In the genomic region with DNA sequence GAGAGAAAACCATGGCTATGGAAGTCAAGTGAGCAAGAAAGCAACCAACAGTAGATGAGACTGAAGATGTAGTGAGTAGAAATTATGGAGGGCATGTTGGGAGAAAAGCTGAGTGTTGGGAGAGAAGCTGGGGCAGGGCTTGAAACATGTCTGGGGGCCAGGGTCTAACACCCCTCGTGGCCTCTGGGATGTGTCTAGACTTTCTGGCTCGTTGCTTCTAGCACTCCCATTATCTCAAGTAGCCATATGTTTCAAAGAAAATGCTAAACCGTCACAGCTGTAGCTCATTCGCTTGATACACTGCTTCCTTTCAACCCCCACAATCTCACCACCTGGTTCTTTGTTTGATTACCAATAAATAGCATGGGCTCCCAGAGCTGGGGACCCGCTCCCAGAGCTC, we compare ENCODE assay signal across 25 cellular contexts.
DNase-seq lines count a peak whose midpoint lies in the region; ATAC-seq, FAIRE-seq and TF ChIP-seq lines count a peak whose summit lies in the region.
"Had no signal": no experiment of that assay in that cellular context is flagged by ENCODE, and none has a peak within 500 bp of the region (broad histone marks: within the 10 kb centered on the region; RNA-seq: fewer than 3 reads in every experiment).

No MANE protein-coding gene starts in this region.

- CTCF ChIA-PET in K562 (lab: Yijun Ruan, JAX; ENCODE audit: low intra/inter-chr PET ratio) = no interaction called here

- no peaks in the 10 kb centered on the region for H3K9me3 Mint-ChIP-seq in endothelial cell (ENCODE audit: unreplicated experiment)

- peaks cover 6% of the 10 kb centered on the region for H3K4me1 Mint-ChIP-seq in endothelial cell (ENCODE audit: unreplicated experiment)
- H3K4me1 Mint-ChIP-seq: CD4-positive, CD25-positive, alpha-beta regulatory T cell; IgD-negative memory B cell; T-cell had no signal

- in situ Hi-C loops in K562 (cut with MboI) = no loop called here

- no peak overlapping the region for H3K27ac Mint-ChIP-seq in endothelial cell (ENCODE audit: unreplicated experiment)
- H3K27ac Mint-ChIP-seq: CD4-positive, CD25-positive, alpha-beta regulatory T cell; T-cell had no signal

- H3K27me3 ChIP-seq in K562 (ENCODE audit: control insufficient read depth in 2 of 2, insufficient read depth in 2 of 2, low read length in 2 of 2) = no peaks in the 10 kb centered on the region

- no peak for TF ChIP-seq CTCF in K562 (IDR thresholded peaks at IDR 0.05 in 2 of 3, conservative IDR thresholded peaks at IDR 0.05 in 1 of 3; ENCODE audit: insufficient read depth in 2 of 3, low read depth in 1 of 3, low read length in 3 of 3)
- TF ChIP-seq CTCF in endothelial cell (IDR thresholded peaks at IDR 0.05; ENCODE audit: unreplicated experiment) = no peak

- intact Hi-C loops in K562 (cut with micrococcal nuclease) = no loop called here

- peak overlapping the region; percentile 26 for H3K4me3 ChIP-seq in K562

- H2AFZ ChIP-seq in K562 (ENCODE audit: low read depth, low read length) = peak overlapping the region; percentile 58

- POLR2A ChIA-PET in K562 (lab: Yijun Ruan, JAX) = interaction anchor here (0.7 kb wide), 1 partner anchor 198 kb away, joined by 3 read pairs; no protein-coding TSS in a partner anchor

- H3K27me3 Mint-ChIP-seq in endothelial cell (ENCODE audit: unreplicated experiment) = no peaks in the 10 kb centered on the region
- H3K27me3 Mint-ChIP-seq: CD4-positive, CD25-positive, alpha-beta regulatory T cell; IgD-negative memory B cell; T-cell had no signal

- H3K9me1 ChIP-seq in K562 (ENCODE audit: control insufficient read depth, insufficient read depth, low read length) = no peaks in the 10 kb centered on the region

- FAIRE-seq in K562 (lab: Jason Lieb, UNC) = peak; percentile 73
- FAIRE-seq: GM18507 had no signal

- H4K20me1 ChIP-seq in K562 (replicated peaks; ENCODE audit: control insufficient read depth, insufficient read depth, low read length) = no peaks in the 10 kb centered on the region

- TSS peak; percentile 19 for BruUV-seq in K562 (replicated peaks; lab: Mats Ljungman, UMichigan)

- peaks cover 7 to 8% of the 10 kb centered on the region in 2 experiments; a peak in 3 of 5 replicates for H3K4me1 ChIP-seq in K562 (replicated peaks in 1 of 2; ENCODE audit: control insufficient read depth in 2 of 2, insufficient read depth in 2 of 2, low read length in 2 of 2)

- H3K79me2 ChIP-seq in K562 (ENCODE audit: control insufficient read depth, insufficient read depth, low read length) = peaks cover 66% of the 10 kb centered on the region

- no peak overlapping the region for H3K4me3 Mint-ChIP-seq in endothelial cell (ENCODE audit: unreplicated experiment)
- H3K4me3 Mint-ChIP-seq: CD4-positive, CD25-positive, alpha-beta regulatory T cell; IgD-negative memory B cell; T-cell had no signal

- H3K9me3 ChIP-seq in K562 (replicated peaks; ENCODE audit: control insufficient read depth, insufficient read depth, low read depth, low read length) = no peaks in the 10 kb centered on the region

- H3K9ac ChIP-seq in K562 (ENCODE audit: insufficient read depth in 1 of 2, low read depth in 2 of 2, low read length in 2 of 2) = peak overlapping the region; percentile 56 to 60; a peak in 3 of 4 replicates

- 0% methylated on average over 5 of the region's 5 CpGs for WGBS in K562 (ENCODE audit: insufficient coverage, low coverage, missing lambda C conversion rate)

- ATAC-seq in K562 = peak; percentile 34
- ATAC-seq: HCT116, Panc1, T-cell had no signal

- DNase-seq in NCI-H2171 treated with DMSO at 0.1 percent for 48 hours (lab: John Stamatoyannopoulos, UW) = peak; percentile 48
- DNase-seq in NCI-H2171 (lab: John Stamatoyannopoulos, UW) = no peak
- peak; percentile 70 to 87 for DNase-seq in NCI-H524 (lab: John Stamatoyannopoulos, UW)
- DNase-seq in K562 (ENCODE audit: extremely low read depth in 1 of 4, low spot score in 3 of 4) = peak in 2 of 4 experiments; percentile 11 to 68
- DNase-seq in activated CD4-positive, alpha-beta T cell treated with anti-CD3 and anti-CD28 coated beads for 1 hour = no peak
- DNase-seq in endothelial cell (ENCODE audit: low spot score) = no peak
- no peak for DNase-seq in HUDEP-2 (lab: John Stamatoyannopoulos, UW; ENCODE audit: unreplicated experiment in 76 of 76)
- DNase-seq: CD4-positive, CD25-positive, alpha-beta regulatory T cell; DMS53; GOT3; Karpas-422; NCI-H1092; NCI-H1417 treated with DMSO at 0.1 percent for 48 hours; NCI-H187 treated with DMSO at 0.1 percent for 48 hours; NCI-H2107; NCI-H226; NCI-H510A; NCI-H774; SHP77; T-cell had no signal

- peak; percentile 49; the same call in 1 of the 2 replicates for TF ChIP-seq EP300 in K562 (IDR thresholded peaks at IDR 0.05; ENCODE audit: low read length)

- TF ChIP-seq RAD21 in K562 (CRISPR knock-in tag; conservative IDR thresholded peaks at IDR 0.05 in 1 of 2, IDR thresholded peaks at IDR 0.05 in 1 of 2) = no peak

- no peaks in the 10 kb centered on the region for H3K36me3 Mint-ChIP-seq in endothelial cell (ENCODE audit: low read depth, unreplicated experiment)
- H3K36me3 Mint-ChIP-seq: CD4-positive, CD25-positive, alpha-beta regulatory T cell; IgD-negative memory B cell; T-cell had no signal

- peak overlapping the region; percentile 74 for H3K4me2 ChIP-seq in K562 (ENCODE audit: insufficient read depth, low read length)

- peak overlapping the region; percentile 83 for H3K27ac ChIP-seq in K562 (ENCODE audit: extremely low read depth, low read depth, low read length)
- H3K27ac ChIP-seq: RWPE1 had no signal

- H3K36me3 ChIP-seq in K562 (ENCODE audit: control insufficient read depth, insufficient read depth, low read length) = no peaks in the 10 kb centered on the region

- no peak for TF ChIP-seq POLR2A in K562 (conservative IDR thresholded peaks at IDR 0.05)

TF ChIP-seq in K562, 482 proteins besides CTCF, POLR2A, EP300 and RAD21 (continues in another document):
- TF ChIP-seq ZZZ3 (IDR thresholded peaks at IDR 0.05) (no peak), EWSR1 (IDR thresholded peaks at IDR 0.05; ENCODE audit: borderline replicate concordance, low read depth, partially characterized antibody) (no peak), ZBTB7A (IDR thresholded peaks at IDR 0.05; ENCODE audit: borderline replicate concordance, control insufficient read depth, low read depth, low read length) (peak; percentile 68), AFF1 (IDR thresholded peaks at IDR 0.05; ENCODE audit: low read depth in 1 of 2, partially characterized antibody in 2 of 2) (no peak), ZNF717 (CRISPR knock-in tag; IDR thresholded peaks at IDR 0.05) (no peak), FUS (optimal IDR thresholded peaks at IDR 0.05; ENCODE audit: low read depth, low read length) (no peak), TCF7L2 (IDR thresholded peaks at IDR 0.05; ENCODE audit: low read depth, low read length) (no peak), ZNF696 (CRISPR knock-in tag; conservative IDR thresholded peaks at IDR 0.05) (no peak), BRF1 (IDR thresholded peaks at IDR 0.05; ENCODE audit: borderline replicate concordance, extremely low read depth, insufficient read length) (no peak), FOXJ2 (tag; IDR thresholded peaks at IDR 0.05) (no peak), L3MBTL2 (IDR thresholded peaks at IDR 0.05) (peak; percentile 47; the same call in 1 of the 2 replicates), PPARD (CRISPR knock-in tag; IDR thresholded peaks at IDR 0.05) (no peak), ZNF830 (CRISPR knock-in tag; IDR thresholded peaks at IDR 0.05) (no peak), POLR2AphosphoS5 (IDR thresholded peaks at IDR 0.05; ENCODE audit: control insufficient read depth, insufficient read depth, low read depth, low read length) (0 out of 2 replicates have a peak, but pooled peaks have one; percentile 46)

Comparison
In these comparisons a context has a peak if more than half of its experiments do, and no peak if none do; other contexts are left out.
1. DNase-seq: peak in NCI-H2171 treated with DMSO at 0.1 percent for 48 hours (single experiment) and NCI-H524 (2 of 2); none in NCI-H2171 (single experiment), activated CD4-positive, alpha-beta T cell treated with anti-CD3 and anti-CD28 coated beads for 1 hour (single experiment), endothelial cell (single experiment) and HUDEP-2 (0 of 76).